ENCODE assay signal across 17 cellular contexts in the genomic region with DNA sequence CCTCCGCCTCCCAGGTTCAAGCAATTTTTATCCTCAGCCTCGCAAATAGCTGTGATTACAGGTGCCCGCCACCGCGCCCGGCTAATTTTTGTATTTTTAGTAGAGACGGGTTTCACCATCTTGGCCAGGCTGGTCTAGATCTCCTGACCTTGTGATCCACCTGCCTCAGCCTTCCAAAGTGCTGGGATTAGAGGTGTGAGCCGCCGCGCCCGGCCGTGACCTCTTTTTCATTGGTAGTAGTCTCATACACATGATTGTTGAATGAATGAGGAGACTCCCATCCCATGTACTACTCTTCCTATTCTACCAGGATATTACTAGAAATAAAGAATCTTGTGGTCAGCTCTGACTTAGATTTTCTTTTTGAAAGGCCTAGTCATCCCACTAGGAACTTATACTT. TPM values are rescaled to one million over a fixed set of nuclear protein-coding genes. Genes with fewer than 3 reads are reported as not detected.
DNase-seq lines count a peak whose midpoint lies in the region; ATAC-seq and TF ChIP-seq lines count a peak whose summit lies in the region.
"Had no signal": no experiment of that assay in that cellular context is flagged by ENCODE, and none has a peak within 500 bp of the region (broad histone marks: within the 10 kb centered on the region; RNA-seq: fewer than 3 reads in every experiment).

No MANE protein-coding gene starts in this region.

- H3K4me2 ChIP-seq in DOHH2 (ENCODE audit: low read length) (peak overlapping the region; percentile 82), osteoblast (ENCODE audit: insufficient read depth, low read length) (no peak overlapping the region)

- peaks cover 13 to 36% of the 10 kb centered on the region in 2 donors for H3K36me3 Mint-ChIP-seq in activated T-cell treated with anti-CD3 and anti-CD28 coated beads, Interleukin-2, amount 50 U/mL, for 72 hours (ENCODE audit: insufficient read depth in 2 of 2)
- peaks cover 85% of the 10 kb centered on the region for H3K36me3 Mint-ChIP-seq in activated T-helper 17 cell treated with anti-CD3 and anti-CD28 coated beads, Interleukin-2, amount 50 U/mL, for 72 hours (ENCODE audit: low read depth)

- ATAC-seq in activated T-cell treated with anti-CD3 and anti-CD28 coated beads, Interleukin-2, amount 50 U/mL, for 72 hours (replicated peaks in 1 of 2) = no peak
- no peak for ATAC-seq in activated T-helper 17 cell treated with anti-CD3 and anti-CD28 coated beads, Interleukin-2, amount 50 U/mL, for 72 hours (replicated peaks)
- ATAC-seq in HG03354 (IDR thresholded peaks at IDR 0.05; ENCODE audit: poor library complexity, severe bottlenecking, unreplicated experiment) = no peak
- ATAC-seq: A549 had no signal

- no peak for DNase-seq in activated T-cell treated with anti-CD3 and anti-CD28 coated beads, Interleukin-2, amount 50 U/mL, for 72 hours
- DNase-seq in activated T-cell treated with anti-CD3 and anti-CD28 coated beads for 4 hours (no peak), osteoblast (ENCODE audit: insufficient read length, low spot score, missing footprints) (no peak), NCI-H1092 treated with DMSO at 0.1 percent for 48 hours (lab: John Stamatoyannopoulos, UW) (no peak), T-helper 9 cell (no peak)
- DNase-seq: CD4-positive, alpha-beta T cell; DND-41; Kasumi-1; NCI-H1417; NCI-H1930; NCI-H2171 treated with DMSO at 0.1 percent for 48 hours; NCI-H510A; NCI-H82 had no signal

- H4K20me1 ChIP-seq in DOHH2 (ENCODE audit: control insufficient read depth, insufficient read depth, low read depth, low read length) (no peaks in the 10 kb centered on the region), osteoblast (ENCODE audit: insufficient read depth, low read length) (no peaks in the 10 kb centered on the region)

- H3K9me2 ChIP-seq in DOHH2 (replicated peaks; ENCODE audit: control insufficient read depth, low read length) = no peaks in the 10 kb centered on the region

- H3K36me3 ChIP-seq in DOHH2 (ENCODE audit: control insufficient read depth, low read length) (peaks cover 67% of the 10 kb centered on the region), osteoblast (ENCODE audit: insufficient read depth, low read length) (peaks cover 13% of the 10 kb centered on the region)

- TF ChIP-seq CTCF in DOHH2 (IDR thresholded peaks at IDR 0.05; ENCODE audit: low read depth, low read length, poor library complexity, severe bottlenecking) (no peak), osteoblast (IDR thresholded peaks at IDR 0.05; ENCODE audit: extremely low read depth, low read depth, low read length) (no peak)

- peaks cover 38% of the 10 kb centered on the region for H3F3A ChIP-seq in DOHH2 (ENCODE audit: control insufficient read depth, insufficient read depth)

- H3K27me3 ChIP-seq in DOHH2 (ENCODE audit: control insufficient read depth, low read length) (no peaks in the 10 kb centered on the region), osteoblast (ENCODE audit: insufficient read depth, low read length) (no peaks in the 10 kb centered on the region)

- peaks cover 99% of the 10 kb centered on the region for H3K4me1 ChIP-seq in DOHH2 (ENCODE audit: control insufficient read depth, low read length)
- H3K4me1 ChIP-seq in osteoblast (ENCODE audit: insufficient read depth, low read length) = peaks cover 18% of the 10 kb centered on the region

- no peaks in the 10 kb centered on the region for H3K27me3 Mint-ChIP-seq in activated T-cell treated with anti-CD3 and anti-CD28 coated beads, Interleukin-2, amount 50 U/mL, for 72 hours (ENCODE audit: low read depth)
- H3K27me3 Mint-ChIP-seq in activated T-helper 17 cell treated with anti-CD3 and anti-CD28 coated beads, Interleukin-2, amount 50 U/mL, for 72 hours = no peaks in the 10 kb centered on the region
- H3K27me3 Mint-ChIP-seq: CD4-positive, alpha-beta T cell had no signal

- no peak overlapping the region for H2AFZ ChIP-seq in osteoblast (ENCODE audit: low read length)

- no peaks in the 10 kb centered on the region for H3K9me3 ChIP-seq in DOHH2 (ENCODE audit: control insufficient read depth, insufficient read depth, low read length)
- no peaks in the 10 kb centered on the region for H3K9me3 ChIP-seq in osteoblast (ENCODE audit: low read depth, low read length)
- H3K9me3 ChIP-seq: A549 had no signal

- peaks cover 68% of the 10 kb centered on the region for H3K79me2 ChIP-seq in DOHH2 (ENCODE audit: control insufficient read depth, low read length)
- H3K79me2 ChIP-seq in osteoblast (ENCODE audit: insufficient read depth, low read length) = peaks cover 36% of the 10 kb centered on the region

- H3K27ac ChIP-seq in DOHH2 (ENCODE audit: low read depth, low read length) (peak overlapping the region; percentile 94), osteoblast (ENCODE audit: low read depth, low read length) (peak overlapping the region; percentile 20)
- H3K27ac ChIP-seq: A549 had no signal

- H3K4me3 Mint-ChIP-seq in activated T-cell treated with anti-CD3 and anti-CD28 coated beads, Interleukin-2, amount 50 U/mL, for 72 hours = peak overlapping the region in 1 of 2 donors; percentile 73
- peak overlapping the region; percentile 35 for H3K4me3 Mint-ChIP-seq in activated T-helper 17 cell treated with anti-CD3 and anti-CD28 coated beads, Interleukin-2, amount 50 U/mL, for 72 hours
- H3K4me3 Mint-ChIP-seq: CD4-positive, alpha-beta T cell had no signal

- peaks cover 88% of the 10 kb centered on the region for H3K4me1 Mint-ChIP-seq in activated T-cell treated with anti-CD3 and anti-CD28 coated beads, Interleukin-2, amount 50 U/mL, for 72 hours (ENCODE audit: low read depth)
- H3K4me1 Mint-ChIP-seq in activated T-helper 17 cell treated with anti-CD3 and anti-CD28 coated beads, Interleukin-2, amount 50 U/mL, for 72 hours = peaks cover 30% of the 10 kb centered on the region

- H3K4me3 ChIP-seq in DOHH2 (ENCODE audit: low read length) (peak overlapping the region; percentile 26), osteoblast (ENCODE audit: insufficient read depth, low read length) (no peak overlapping the region)
- H3K4me3 ChIP-seq: A549 had no signal

- no peaks in the 10 kb centered on the region for H3K9me3 Mint-ChIP-seq in activated T-cell treated with anti-CD3 and anti-CD28 coated beads, Interleukin-2, amount 50 U/mL, for 72 hours
- no peaks in the 10 kb centered on the region for H3K9me3 Mint-ChIP-seq in activated T-helper 17 cell treated with anti-CD3 and anti-CD28 coated beads, Interleukin-2, amount 50 U/mL, for 72 hours
- H3K9me3 Mint-ChIP-seq: CD4-positive, alpha-beta T cell had no signal

- H3K27ac Mint-ChIP-seq in activated T-cell treated with anti-CD3 and anti-CD28 coated beads, Interleukin-2, amount 50 U/mL, for 72 hours = peak overlapping the region; percentile 85
- peak overlapping the region; percentile 72 for H3K27ac Mint-ChIP-seq in activated T-helper 17 cell treated with anti-CD3 and anti-CD28 coated beads, Interleukin-2, amount 50 U/mL, for 72 hours

RNA-seq across cellular contexts. Expression of a gene that starts 56.8 kb away (rescaled TPM):
- 100 to 1,000 TPM in 1 of 2 donors, 10 to 100 TPM in 1; 74.4 to 113 TPM for total RNA-seq in activated T-cell treated with anti-CD3 and anti-CD28 coated beads, Interleukin-2, amount 50 U/mL, for 72 hours
- 10 to 100 TPM; 65.5 to 93.8 TPM for total RNA-seq in activated T-helper 17 cell treated with anti-CD3 and anti-CD28 coated beads, Interleukin-2, amount 50 U/mL, for 72 hours
- total RNA-seq in osteoblast = 88.4 and 94.1 TPM in 2 replicates
